In the genomic region with DNA sequence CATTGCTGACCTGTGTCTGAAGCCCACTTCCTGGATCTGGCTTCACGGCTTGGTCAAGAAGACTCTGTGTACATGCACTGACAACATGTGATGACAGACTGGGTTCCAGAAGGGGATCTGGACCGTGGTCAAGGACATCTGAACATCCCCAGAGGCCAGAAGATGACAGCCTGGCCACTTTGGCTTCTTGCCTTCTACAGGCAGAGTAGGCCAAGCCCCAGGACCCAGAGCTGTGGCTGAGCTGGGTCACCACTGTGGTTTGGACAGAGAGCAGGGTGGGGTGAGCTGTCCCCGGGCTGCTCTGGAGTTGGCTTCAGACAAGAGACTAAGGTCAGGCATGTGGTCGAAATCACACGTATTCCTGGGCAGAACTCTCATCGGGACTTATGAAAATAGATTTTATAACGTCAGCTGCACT, we compare ENCODE assay signal across 12 cellular contexts.
DNase-seq lines count a peak whose midpoint lies in the region; ATAC-seq and TF ChIP-seq lines count a peak whose summit lies in the region.
"Had no signal": no experiment of that assay in that cellular context is flagged by ENCODE, and none has a peak within 500 bp of the region (broad histone marks: within the 10 kb centered on the region; RNA-seq: fewer than 3 reads in every experiment).

No MANE protein-coding gene starts in this region.

- H3K4me2 ChIP-seq in mesenchymal stem cell (ENCODE audit: low read length, poor library complexity, severe bottlenecking): no peak overlapping the region
- H3K4me2 ChIP-seq: smooth muscle cell had no signal

- H2AK5ac ChIP-seq in mesenchymal stem cell (ENCODE audit: low read length, severe bottlenecking): no peak overlapping the region

- no peak overlapping the region for H4K8ac ChIP-seq in mesenchymal stem cell (ENCODE audit: low read length)

- no peak overlapping the region for H2BK12ac ChIP-seq in mesenchymal stem cell (ENCODE audit: low read length in 2 of 2)

- H3K9ac ChIP-seq in mesenchymal stem cell (ENCODE audit: low read length): no peak overlapping the region

- peaks cover 0 to 36% of the 10 kb centered on the region in 2 donors for H3K4me1 ChIP-seq in right atrium auricular region
- no peaks in the 10 kb centered on the region for H3K4me1 ChIP-seq in mesenchymal stem cell (ENCODE audit: control insufficient read depth, insufficient read depth, low read depth, low read length)
- no peaks in the 10 kb centered on the region for H3K4me1 ChIP-seq in A673 (ENCODE audit: insufficient read depth, low read length, poor library complexity, severe bottlenecking)

- peak; percentile 27 to 43 for ATAC-seq in natural killer cell treated with Interleukin-12 subunit alpha and Interleukin-12 subunit beta and Interleukin-15 and Interleukin-18, amount 100 ng/mL, for 72 hours
- ATAC-seq in natural killer cell (no peak), HG02970 (IDR thresholded peaks at IDR 0.05; ENCODE audit: low FRiP score, unreplicated experiment) (no peak)
- ATAC-seq: T-helper 17 cell had no signal

- DNase-seq in natural killer cell treated with Interleukin-12 subunit alpha and Interleukin-12 subunit beta and Interleukin-15 and Interleukin-18, amount 100 ng/mL, for 72 hours (ENCODE audit: low spot score): no peak
- DNase-seq in natural killer cell (no peak), right atrium auricular region (ENCODE audit: low spot score) (peak; percentile 81), posterior cingulate gyrus (peak in 8 of 10 donors; percentile 14 to 88 (median 45)), mesenchymal stem cell (no peak), A673 (ENCODE audit: low spot score) (no peak), AML-193 (lab: John Stamatoyannopoulos, UW) (no peak)
- DNase-seq: activated CD4-positive, alpha-beta T cell treated with anti-CD3 and anti-CD28 coated beads, Interleukin-2, amount 50 U/mL, for 1 hour; T-helper 17 cell had no signal

- no peak overlapping the region for H2BK5ac ChIP-seq in mesenchymal stem cell (ENCODE audit: low read depth, low read length, poor library complexity, severe bottlenecking)

- no peaks in the 10 kb centered on the region for H3K79me1 ChIP-seq in mesenchymal stem cell (replicated peaks; ENCODE audit: low read length, poor library complexity, severe bottlenecking)

- no peak overlapping the region for H3K4ac ChIP-seq in mesenchymal stem cell (ENCODE audit: low read depth in 1 of 2, low read length in 2 of 2)

- H3K36me3 Mint-ChIP-seq in natural killer cell treated with Interleukin-12 subunit alpha and Interleukin-12 subunit beta and Interleukin-15 and Interleukin-18, amount 100 ng/mL, for 72 hours: no peaks in the 10 kb centered on the region
- H3K36me3 Mint-ChIP-seq in natural killer cell: no peaks in the 10 kb centered on the region

- POLR2A ChIA-PET in A673 (lab: Charles Lee; ENCODE audit: low non-redundant PET): no interaction called here

- H3K36me3 ChIP-seq in right atrium auricular region: no peaks in the 10 kb centered on the region
- no peaks in the 10 kb centered on the region for H3K36me3 ChIP-seq in mesenchymal stem cell (ENCODE audit: control insufficient read depth in 1 of 2, insufficient read depth in 2 of 2, low read depth in 1 of 2, low read length in 2 of 2)
- no peaks in the 10 kb centered on the region for H3K36me3 ChIP-seq in A673 (ENCODE audit: insufficient read depth, low read length, poor library complexity, severe bottlenecking)

- no peak for TF ChIP-seq CTCF in natural killer cell (IDR thresholded peaks at IDR 0.05)
- TF ChIP-seq CTCF in right atrium auricular region (IDR thresholded peaks at IDR 0.05): no peak
- TF ChIP-seq CTCF in A673 (conservative IDR thresholded peaks at IDR 0.05; ENCODE audit: low read depth, low read length): no peak

- no peak overlapping the region for H2BK15ac ChIP-seq in mesenchymal stem cell (ENCODE audit: low read depth, poor library complexity, severe bottlenecking)

- H3K27me3 ChIP-seq in right atrium auricular region: no peaks in the 10 kb centered on the region
- H3K27me3 ChIP-seq in mesenchymal stem cell (ENCODE audit: control insufficient read depth in 1 of 2, insufficient read depth in 1 of 2, low read length in 2 of 2): peaks cover 4 to 6% of the 10 kb centered on the region in 2 experiments
- H3K27me3 ChIP-seq in A673 (replicated peaks; ENCODE audit: insufficient read depth, low read depth, low read length, poor library complexity): no peaks in the 10 kb centered on the region

- no peak overlapping the region for H2AFZ ChIP-seq in mesenchymal stem cell (ENCODE audit: low read depth, low read length)

- no peak overlapping the region for H3K18ac ChIP-seq in mesenchymal stem cell (ENCODE audit: low read depth in 1 of 2, low read length in 2 of 2)

- H3K9me3 ChIP-seq in right atrium auricular region: no peaks in the 10 kb centered on the region
- no peaks in the 10 kb centered on the region for H3K9me3 ChIP-seq in mesenchymal stem cell (ENCODE audit: control insufficient read depth, low read length)
- no peaks in the 10 kb centered on the region for H3K9me3 ChIP-seq in A673 (ENCODE audit: low read depth, low read length, poor library complexity, severe bottlenecking)

- H3K9me3 Mint-ChIP-seq in natural killer cell treated with Interleukin-12 subunit alpha and Interleukin-12 subunit beta and Interleukin-15 and Interleukin-18, amount 100 ng/mL, for 72 hours: no peaks in the 10 kb centered on the region
- no peaks in the 10 kb centered on the region for H3K9me3 Mint-ChIP-seq in natural killer cell
- H3K9me3 Mint-ChIP-seq: activated T-helper 2 cell treated with anti-CD3 and anti-CD28 coated beads, Interferon-gamma antibody, Interleukin-2, Interleukin-4, amounts not matched to agents 10 μg/mL and 5 μg/mL and 100 μg/mL, durations not matched to agents 14 hours and 24 hours and 36 hours had no signal

- H2BK120ac ChIP-seq in mesenchymal stem cell (ENCODE audit: low read depth, low read length): no peak overlapping the region

- intact Hi-C loops in natural killer cell (cut with micrococcal nuclease): no loop called here
- intact Hi-C loops in posterior cingulate gyrus (cut with DNase I): no loop called here
- intact Hi-C loops in A673 (cut with micrococcal nuclease; ENCODE audit: unreplicated experiment): no loop called here

- no TSS peak for BruUV-seq in A673 (replicated peaks; lab: Mats Ljungman, UMichigan)

- no peak overlapping the region for H3K27ac Mint-ChIP-seq in natural killer cell treated with Interleukin-12 subunit alpha and Interleukin-12 subunit beta and Interleukin-15 and Interleukin-18, amount 100 ng/mL, for 72 hours
- H3K27ac Mint-ChIP-seq in natural killer cell: no peak overlapping the region
- H3K27ac Mint-ChIP-seq: activated T-helper 2 cell treated with anti-CD3 and anti-CD28 coated beads, Interferon-gamma antibody, Interleukin-2, Interleukin-4, amounts not matched to agents 10 μg/mL and 5 μg/mL and 100 μg/mL, durations not matched to agents 14 hours and 24 hours and 36 hours; T-helper 17 cell had no signal

- H3K27ac ChIP-seq in right atrium auricular region (peak overlapping the region; percentile 81 to 85), mesenchymal stem cell (ENCODE audit: low read length, poor library complexity, severe bottlenecking) (no peak overlapping the region), A673 (ENCODE audit: low read depth, low read length, poor library complexity, severe bottlenecking) (no peak overlapping the region)

- H3K4me3 ChIP-seq in right atrium auricular region: no peak overlapping the region
- H3K4me3 ChIP-seq in mesenchymal stem cell (ENCODE audit: insufficient read depth in 1 of 2, low read depth in 1 of 2, low read length in 2 of 2): no peak overlapping the region
- H3K4me3 ChIP-seq in A673 (ENCODE audit: low read depth, low read length, poor library complexity, severe bottlenecking): no peak overlapping the region
- H3K4me3 ChIP-seq: smooth muscle cell had no signal

- H4K91ac ChIP-seq in mesenchymal stem cell (ENCODE audit: low read length): no peak overlapping the region

- 74% methylated on average over 7 of the region's 7 CpGs for WGBS in mesenchymal stem cell

- H3K23ac ChIP-seq in mesenchymal stem cell (ENCODE audit: low read length in 2 of 2): no peak overlapping the region

- CTCF ChIA-PET in A673 (lab: Charles Lee): no interaction called here

- no peaks in the 10 kb centered on the region for H3K4me1 Mint-ChIP-seq in natural killer cell treated with Interleukin-12 subunit alpha and Interleukin-12 subunit beta and Interleukin-15 and Interleukin-18, amount 100 ng/mL, for 72 hours (ENCODE audit: low read depth in 2 of 2)
- H3K4me1 Mint-ChIP-seq in natural killer cell: no peaks in the 10 kb centered on the region
- H3K4me1 Mint-ChIP-seq: T-helper 17 cell had no signal

- H3K4me3 Mint-ChIP-seq in natural killer cell treated with Interleukin-12 subunit alpha and Interleukin-12 subunit beta and Interleukin-15 and Interleukin-18, amount 100 ng/mL, for 72 hours: no peak overlapping the region
- H3K4me3 Mint-ChIP-seq in natural killer cell: no peak overlapping the region
- H3K4me3 Mint-ChIP-seq: T-helper 17 cell had no signal

- peaks cover 8 to 14% of the 10 kb centered on the region in 2 donors for H3K27me3 Mint-ChIP-seq in natural killer cell treated with Interleukin-12 subunit alpha and Interleukin-12 subunit beta and Interleukin-15 and Interleukin-18, amount 100 ng/mL, for 72 hours
- H3K27me3 Mint-ChIP-seq in natural killer cell (ENCODE audit: low read depth in 2 of 2): peaks cover 3 to 7% of the 10 kb centered on the region in 2 donors

- no peak overlapping the region for H3K14ac ChIP-seq in mesenchymal stem cell (ENCODE audit: low read length in 2 of 2)

Comparison
In these comparisons a context has a peak if more than half of its experiments do, and no peak if none do; other contexts are left out.
1. ATAC-seq: peak in natural killer cell treated with Interleukin-12 subunit alpha and Interleukin-12 subunit beta and Interleukin-15 and Interleukin-18, amount 100 ng/mL, for 72 hours (2 of 2); none in natural killer cell (0 of 3) and HG02970 (single experiment).
2. DNase-seq: peak in right atrium auricular region (single experiment) and posterior cingulate gyrus (8 of 10); none in natural killer cell treated with Interleukin-12 subunit alpha and Interleukin-12 subunit beta and Interleukin-15 and Interleukin-18, amount 100 ng/mL, for 72 hours (single experiment), natural killer cell (single experiment), mesenchymal stem cell (single experiment), A673 (single experiment) and AML-193 (0 of 2).
3. H3K27ac ChIP-seq: peak in right atrium auricular region (2 of 2); none in mesenchymal stem cell (single experiment) and A673 (single experiment).